Comparison of ENCODE assay signal across 1 cellular context in the genomic region with DNA sequence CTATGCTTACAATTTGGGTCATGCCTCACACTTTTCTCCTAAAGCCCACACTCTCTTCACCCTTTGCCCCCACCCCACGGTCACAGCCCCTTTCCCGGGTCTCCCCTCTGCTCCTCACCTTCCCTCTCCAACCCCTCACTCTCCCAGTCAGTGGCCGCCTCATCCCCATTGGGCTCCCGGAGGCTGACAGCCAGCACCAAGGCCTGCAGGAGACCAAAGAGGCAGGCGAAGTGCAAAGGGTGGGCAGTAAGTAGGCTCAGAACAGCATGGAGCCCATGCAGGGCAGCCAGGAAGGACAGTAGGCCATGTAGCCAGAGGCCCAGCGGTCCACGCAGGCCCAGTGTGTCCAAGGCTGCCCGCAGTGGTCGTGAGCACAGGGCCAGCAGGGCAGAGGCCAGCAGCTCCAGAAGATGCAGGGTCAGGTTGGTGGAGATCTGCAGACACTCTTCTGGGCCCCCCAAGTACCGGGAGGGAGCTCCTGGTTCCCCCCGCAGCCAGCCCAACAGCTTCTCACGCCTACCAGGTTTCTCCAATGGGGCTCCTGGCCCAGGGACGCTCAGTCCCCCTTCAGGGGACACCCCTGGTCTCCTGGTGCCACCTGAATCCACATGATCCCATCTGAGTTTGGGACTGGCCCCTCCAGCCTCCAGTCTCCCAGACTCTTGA.
TF ChIP-seq lines count a peak whose summit lies in the region.

No MANE protein-coding gene starts in this region.

TF ChIP-seq in HepG2, 621 proteins besides CTCF, POLR2A, EP300 and RAD21 (continued from another document and continues in another):
- TF ChIP-seq, protein P1, sequence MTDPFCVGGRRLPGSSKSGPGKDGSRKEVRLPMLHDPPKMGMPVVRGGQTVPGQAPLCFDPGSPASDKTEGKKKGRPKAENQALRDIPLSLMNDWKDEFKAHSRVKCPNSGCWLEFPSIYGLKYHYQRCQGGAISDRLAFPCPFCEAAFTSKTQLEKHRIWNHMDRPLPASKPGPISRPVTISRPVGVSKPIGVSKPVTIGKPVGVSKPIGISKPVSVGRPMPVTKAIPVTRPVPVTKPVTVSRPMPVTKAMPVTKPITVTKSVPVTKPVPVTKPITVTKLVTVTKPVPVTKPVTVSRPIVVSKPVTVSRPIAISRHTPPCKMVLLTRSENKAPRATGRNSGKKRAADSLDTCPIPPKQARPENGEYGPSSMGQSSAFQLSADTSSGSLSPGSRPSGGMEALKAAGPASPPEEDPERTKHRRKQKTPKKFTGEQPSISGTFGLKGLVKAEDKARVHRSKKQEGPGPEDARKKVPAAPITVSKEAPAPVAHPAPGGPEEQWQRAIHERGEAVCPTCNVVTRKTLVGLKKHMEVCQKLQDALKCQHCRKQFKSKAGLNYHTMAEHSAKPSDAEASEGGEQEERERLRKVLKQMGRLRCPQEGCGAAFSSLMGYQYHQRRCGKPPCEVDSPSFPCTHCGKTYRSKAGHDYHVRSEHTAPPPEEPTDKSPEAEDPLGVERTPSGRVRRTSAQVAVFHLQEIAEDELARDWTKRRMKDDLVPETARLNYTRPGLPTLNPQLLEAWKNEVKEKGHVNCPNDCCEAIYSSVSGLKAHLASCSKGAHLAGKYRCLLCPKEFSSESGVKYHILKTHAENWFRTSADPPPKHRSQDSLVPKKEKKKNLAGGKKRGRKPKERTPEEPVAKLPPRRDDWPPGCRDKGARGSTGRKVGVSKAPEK (CRISPR knock-in tag; IDR thresholded peaks at IDR 0.05; ENCODE audit: borderline replicate concordance) = peak; percentile 31; the same call in 1 of the 2 replicates
- TF ChIP-seq EED (CRISPR knock-in tag; IDR thresholded peaks at IDR 0.05) = peak; percentile 50; the same call in 1 of the 2 replicates
- 0 out of 2 replicates have a peak, but pooled peaks have one; percentile 9 for TF ChIP-seq HHEX (CRISPR knock-in tag; IDR thresholded peaks at IDR 0.05)
- TF ChIP-seq ZSCAN29 (CRISPR knock-in tag; conservative IDR thresholded peaks at IDR 0.05) = peak; percentile 5; the same call in 1 of the 2 replicates
- TF ChIP-seq ZNF83 (CRISPR knock-in tag; IDR thresholded peaks at IDR 0.05; ENCODE audit: borderline replicate concordance) = peak; percentile 2; the same call in 1 of the 2 replicates
- TF ChIP-seq ZC3H4 (CRISPR knock-in tag; IDR thresholded peaks at IDR 0.05; ENCODE audit: borderline replicate concordance) = 0 out of 2 replicates have a peak, but pooled peaks have one; percentile 49
- TF ChIP-seq MED8 (CRISPR knock-in tag; IDR thresholded peaks at IDR 0.05; ENCODE audit: insufficient replicate concordance) = no peak
- TF ChIP-seq, protein P2, sequence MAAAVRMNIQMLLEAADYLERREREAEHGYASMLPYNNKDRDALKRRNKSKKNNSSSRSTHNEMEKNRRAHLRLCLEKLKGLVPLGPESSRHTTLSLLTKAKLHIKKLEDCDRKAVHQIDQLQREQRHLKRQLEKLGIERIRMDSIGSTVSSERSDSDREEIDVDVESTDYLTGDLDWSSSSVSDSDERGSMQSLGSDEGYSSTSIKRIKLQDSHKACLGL (CRISPR knock-in tag; IDR thresholded peaks at IDR 0.05) = 0 out of 2 replicates have a peak, but pooled peaks have one; percentile 28
- peak; percentile 75; the same call in 1 of the 2 replicates for TF ChIP-seq ZSCAN21 (CRISPR knock-in tag; IDR thresholded peaks at IDR 0.05; ENCODE audit: borderline replicate concordance)
- no peak for TF ChIP-seq ETV5 (CRISPR knock-in tag; IDR thresholded peaks at IDR 0.05; ENCODE audit: borderline replicate concordance)
- TF ChIP-seq ATRX (CRISPR knock-in tag; IDR thresholded peaks at IDR 0.05; ENCODE audit: borderline replicate concordance) = no peak
- TF ChIP-seq KMT2B (CRISPR knock-in tag; IDR thresholded peaks at IDR 0.05) = no peak
- TF ChIP-seq, protein P3, sequence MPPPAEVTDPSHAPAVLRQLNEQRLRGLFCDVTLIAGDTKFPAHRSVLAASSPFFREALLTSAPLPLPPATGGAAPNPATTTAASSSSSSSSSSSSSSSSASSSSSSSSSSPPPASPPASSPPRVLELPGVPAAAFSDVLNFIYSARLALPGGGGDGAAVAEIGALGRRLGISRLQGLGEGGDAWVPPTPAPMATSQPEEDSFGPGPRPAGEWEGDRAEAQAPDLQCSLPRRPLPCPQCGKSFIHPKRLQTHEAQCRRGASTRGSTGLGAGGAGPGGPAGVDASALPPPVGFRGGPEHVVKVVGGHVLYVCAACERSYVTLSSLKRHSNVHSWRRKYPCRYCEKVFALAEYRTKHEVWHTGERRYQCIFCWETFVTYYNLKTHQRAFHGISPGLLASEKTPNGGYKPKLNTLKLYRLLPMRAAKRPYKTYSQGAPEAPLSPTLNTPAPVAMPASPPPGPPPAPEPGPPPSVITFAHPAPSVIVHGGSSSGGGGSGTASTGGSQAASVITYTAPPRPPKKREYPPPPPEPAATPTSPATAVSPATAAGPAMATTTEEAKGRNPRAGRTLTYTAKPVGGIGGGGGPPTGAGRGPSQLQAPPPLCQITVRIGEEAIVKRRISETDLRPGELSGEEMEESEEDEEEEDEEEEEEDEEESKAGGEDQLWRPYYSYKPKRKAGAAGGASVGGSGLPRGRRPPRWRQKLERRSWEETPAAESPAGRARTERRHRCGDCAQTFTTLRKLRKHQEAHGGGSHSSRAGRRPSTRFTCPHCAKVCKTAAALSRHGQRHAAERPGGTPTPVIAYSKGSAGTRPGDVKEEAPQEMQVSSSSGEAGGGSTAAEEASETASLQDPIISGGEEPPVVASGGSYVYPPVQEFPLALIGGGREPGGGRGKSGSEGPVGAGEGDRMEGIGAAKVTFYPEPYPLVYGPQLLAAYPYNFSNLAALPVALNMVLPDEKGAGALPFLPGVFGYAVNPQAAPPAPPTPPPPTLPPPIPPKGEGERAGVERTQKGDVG (CRISPR knock-in tag; IDR thresholded peaks at IDR 0.05; ENCODE audit: borderline replicate concordance) = no peak
- TF ChIP-seq, protein P4, sequence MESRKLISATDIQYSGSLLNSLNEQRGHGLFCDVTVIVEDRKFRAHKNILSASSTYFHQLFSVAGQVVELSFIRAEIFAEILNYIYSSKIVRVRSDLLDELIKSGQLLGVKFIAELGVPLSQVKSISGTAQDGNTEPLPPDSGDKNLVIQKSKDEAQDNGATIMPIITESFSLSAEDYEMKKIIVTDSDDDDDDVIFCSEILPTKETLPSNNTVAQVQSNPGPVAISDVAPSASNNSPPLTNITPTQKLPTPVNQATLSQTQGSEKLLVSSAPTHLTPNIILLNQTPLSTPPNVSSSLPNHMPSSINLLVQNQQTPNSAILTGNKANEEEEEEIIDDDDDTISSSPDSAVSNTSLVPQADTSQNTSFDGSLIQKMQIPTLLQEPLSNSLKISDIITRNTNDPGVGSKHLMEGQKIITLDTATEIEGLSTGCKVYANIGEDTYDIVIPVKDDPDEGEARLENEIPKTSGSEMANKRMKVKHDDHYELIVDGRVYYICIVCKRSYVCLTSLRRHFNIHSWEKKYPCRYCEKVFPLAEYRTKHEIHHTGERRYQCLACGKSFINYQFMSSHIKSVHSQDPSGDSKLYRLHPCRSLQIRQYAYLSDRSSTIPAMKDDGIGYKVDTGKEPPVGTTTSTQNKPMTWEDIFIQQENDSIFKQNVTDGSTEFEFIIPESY (CRISPR knock-in tag; IDR thresholded peaks at IDR 0.05) = 0 out of 2 replicates have a peak, but pooled peaks have one; percentile 4
- TF ChIP-seq TBX2 (CRISPR knock-in tag; IDR thresholded peaks at IDR 0.05; ENCODE audit: borderline replicate concordance) = 0 out of 2 replicates have a peak, but pooled peaks have one; percentile 12
- TF ChIP-seq ZNF790 (CRISPR knock-in tag; IDR thresholded peaks at IDR 0.05; ENCODE audit: borderline replicate concordance) = no peak
- TF ChIP-seq CEBPB (IDR thresholded peaks at IDR 0.05; ENCODE audit: borderline replicate concordance, low read depth, low read length) = no peak
- TF ChIP-seq SRSF1 (optimal IDR thresholded peaks at IDR 0.05; ENCODE audit: low read depth, low read length) = no peak
- no peak for TF ChIP-seq DNMT3B (CRISPR knock-in tag; conservative IDR thresholded peaks at IDR 0.05)
- TF ChIP-seq PHF8 (CRISPR knock-in tag; IDR thresholded peaks at IDR 0.05) = peak; percentile 47; the same call in 1 of the 2 replicates
- TF ChIP-seq, protein P5, sequence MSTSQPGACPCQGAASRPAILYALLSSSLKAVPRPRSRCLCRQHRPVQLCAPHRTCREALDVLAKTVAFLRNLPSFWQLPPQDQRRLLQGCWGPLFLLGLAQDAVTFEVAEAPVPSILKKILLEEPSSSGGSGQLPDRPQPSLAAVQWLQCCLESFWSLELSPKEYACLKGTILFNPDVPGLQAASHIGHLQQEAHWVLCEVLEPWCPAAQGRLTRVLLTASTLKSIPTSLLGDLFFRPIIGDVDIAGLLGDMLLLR (CRISPR knock-in tag; IDR thresholded peaks at IDR 0.05) = no peak
- no peak for TF ChIP-seq ZNF563 (CRISPR knock-in tag; IDR thresholded peaks at IDR 0.05)
- peak; percentile 61; the same call in 1 of the 2 replicates for TF ChIP-seq ZNF629 (CRISPR knock-in tag; conservative IDR thresholded peaks at IDR 0.05)
- TF ChIP-seq, protein P6, sequence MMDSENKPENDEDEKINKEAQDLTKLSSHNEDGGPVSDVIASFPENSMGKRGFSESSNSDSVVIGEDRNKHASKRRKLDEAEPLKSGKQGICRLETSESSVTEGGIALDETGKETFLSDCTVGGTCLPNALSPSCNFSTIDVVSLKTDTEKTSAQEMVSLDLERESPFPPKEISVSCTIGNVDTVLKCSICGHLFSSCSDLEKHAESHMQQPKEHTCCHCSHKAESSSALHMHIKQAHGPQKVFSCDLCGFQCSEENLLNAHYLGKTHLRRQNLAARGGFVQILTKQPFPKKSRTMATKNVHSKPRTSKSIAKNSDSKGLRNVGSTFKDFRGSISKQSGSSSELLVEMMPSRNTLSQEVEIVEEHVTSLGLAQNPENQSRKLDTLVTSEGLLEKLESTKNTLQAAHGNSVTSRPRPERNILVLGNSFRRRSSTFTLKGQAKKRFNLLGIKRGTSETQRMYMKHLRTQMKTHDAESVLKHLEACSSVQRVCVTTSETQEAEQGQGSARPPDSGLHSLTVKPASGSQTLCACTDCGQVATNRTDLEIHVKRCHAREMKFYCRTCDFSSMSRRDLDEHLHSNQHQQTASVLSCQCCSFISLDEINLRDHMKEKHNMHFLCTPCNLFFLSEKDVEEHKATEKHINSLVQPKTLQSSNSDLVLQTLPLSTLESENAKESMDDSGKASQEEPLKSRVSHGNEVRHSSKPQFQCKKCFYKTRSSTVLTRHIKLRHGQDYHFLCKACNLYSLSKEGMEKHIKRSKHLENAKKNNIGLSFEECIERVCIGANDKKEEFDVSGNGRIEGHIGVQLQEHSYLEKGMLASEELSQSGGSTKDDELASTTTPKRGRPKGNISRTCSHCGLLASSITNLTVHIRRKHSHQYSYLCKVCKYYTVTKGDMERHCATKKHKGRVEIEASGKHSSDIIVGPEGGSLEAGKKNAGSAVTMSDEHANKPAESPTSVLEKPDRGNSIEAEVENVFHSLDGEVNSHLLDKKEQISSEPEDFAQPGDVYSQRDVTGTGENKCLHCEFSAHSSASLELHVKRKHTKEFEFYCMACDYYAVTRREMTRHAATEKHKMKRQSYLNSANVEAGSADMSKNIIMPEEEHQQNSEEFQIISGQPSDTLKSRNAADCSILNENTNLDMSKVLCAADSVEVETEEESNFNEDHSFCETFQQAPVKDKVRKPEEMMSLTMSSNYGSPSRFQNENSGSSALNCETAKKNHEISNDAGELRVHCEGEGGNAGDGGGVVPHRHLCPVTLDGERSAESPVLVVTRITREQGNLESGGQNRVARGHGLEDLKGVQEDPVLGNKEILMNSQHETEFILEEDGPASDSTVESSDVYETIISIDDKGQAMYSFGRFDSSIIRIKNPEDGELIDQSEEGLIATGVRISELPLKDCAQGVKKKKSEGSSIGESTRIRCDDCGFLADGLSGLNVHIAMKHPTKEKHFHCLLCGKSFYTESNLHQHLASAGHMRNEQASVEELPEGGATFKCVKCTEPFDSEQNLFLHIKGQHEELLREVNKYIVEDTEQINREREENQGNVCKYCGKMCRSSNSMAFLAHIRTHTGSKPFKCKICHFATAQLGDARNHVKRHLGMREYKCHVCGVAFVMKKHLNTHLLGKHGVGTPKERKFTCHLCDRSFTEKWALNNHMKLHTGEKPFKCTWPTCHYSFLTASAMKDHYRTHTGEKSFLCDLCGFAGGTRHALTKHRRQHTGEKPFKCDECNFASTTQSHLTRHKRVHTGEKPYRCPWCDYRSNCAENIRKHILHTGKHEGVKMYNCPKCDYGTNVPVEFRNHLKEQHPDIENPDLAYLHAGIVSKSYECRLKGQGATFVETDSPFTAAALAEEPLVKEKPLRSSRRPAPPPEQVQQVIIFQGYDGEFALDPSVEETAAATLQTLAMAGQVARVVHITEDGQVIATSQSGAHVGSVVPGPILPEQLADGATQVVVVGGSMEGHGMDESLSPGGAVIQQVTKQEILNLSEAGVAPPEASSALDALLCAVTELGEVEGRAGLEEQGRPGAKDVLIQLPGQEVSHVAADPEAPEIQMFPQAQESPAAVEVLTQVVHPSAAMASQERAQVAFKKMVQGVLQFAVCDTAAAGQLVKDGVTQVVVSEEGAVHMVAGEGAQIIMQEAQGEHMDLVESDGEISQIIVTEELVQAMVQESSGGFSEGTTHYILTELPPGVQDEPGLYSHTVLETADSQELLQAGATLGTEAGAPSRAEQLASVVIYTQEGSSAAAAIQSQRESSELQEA (CRISPR knock-in tag; IDR thresholded peaks at IDR 0.05; ENCODE audit: not compliant biosample characterization) = no peak
- TF ChIP-seq GLI4 (CRISPR knock-in tag; IDR thresholded peaks at IDR 0.05; ENCODE audit: borderline replicate concordance) = no peak
- no peak for TF ChIP-seq ZNF720 (CRISPR knock-in tag; IDR thresholded peaks at IDR 0.05)
- peak; percentile 84 for TF ChIP-seq RBFOX2 (IDR thresholded peaks at IDR 0.05; ENCODE audit: low read depth, low read length)
- TF ChIP-seq ZMAT3 (CRISPR knock-in tag; conservative IDR thresholded peaks at IDR 0.05) = 0 out of 2 replicates have a peak, but pooled peaks have one; percentile 14
- TF ChIP-seq POLR2AphosphoS5 (IDR thresholded peaks at IDR 0.05; ENCODE audit: low read depth, low read length) = peak; percentile 67; the same call in 1 of the 2 replicates
- TF ChIP-seq ZMYM4 (CRISPR knock-in tag; IDR thresholded peaks at IDR 0.05) = no peak; the same call in 1 of the 2 replicates
- TF ChIP-seq, protein P7, sequence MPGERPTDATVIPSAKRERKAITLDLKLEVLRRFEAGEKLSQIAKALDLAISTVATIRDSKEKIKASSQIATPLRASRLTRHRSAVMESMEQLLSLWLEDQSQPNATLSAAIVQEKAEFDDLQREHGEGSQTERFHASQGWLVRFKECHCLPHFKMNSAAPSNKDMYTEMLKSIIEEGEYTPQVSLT (CRISPR knock-in tag; IDR thresholded peaks at IDR 0.05; ENCODE audit: borderline replicate concordance, low read depth) = no peak
- TF ChIP-seq HDAC1 (CRISPR knock-in tag; IDR thresholded peaks at IDR 0.05) = no peak
- no peak for TF ChIP-seq PRMT3 (CRISPR knock-in tag; IDR thresholded peaks at IDR 0.05; ENCODE audit: borderline replicate concordance, low read depth)
- TF ChIP-seq SNRNP70 (IDR thresholded peaks at IDR 0.05; ENCODE audit: low read depth, low read length) = no peak
- TF ChIP-seq RELA (CRISPR knock-in tag; IDR thresholded peaks at IDR 0.05) = 0 out of 2 replicates have a peak, but pooled peaks have one; percentile 5
- peak; percentile 18; the same call in 1 of the 2 replicates for TF ChIP-seq NRL (CRISPR knock-in tag; IDR thresholded peaks at IDR 0.05; ENCODE audit: borderline replicate concordance)
